ENCODE assay signal across 9 cellular contexts in genomic region chr20:48697845-48698491, GRCh38.
A peak's percentile ranks its signal among the peaks of the same experiment; 100 is the strongest.
DNase-seq lines count a peak whose midpoint lies in the region; FAIRE-seq and TF ChIP-seq lines count a peak whose summit lies in the region.
"Had no signal": no experiment of that assay in that cellular context is flagged by ENCODE, and none has a peak within 500 bp of the region (broad histone marks: within the 10 kb centered on the region; RNA-seq: fewer than 3 reads in every experiment).

No MANE protein-coding gene starts in this region.

- no peak for FAIRE-seq in RCC 7860 (lab: Jason Lieb, UNC)
- FAIRE-seq: frontal cortex had no signal

- H3K27me3 Mint-ChIP-seq in HFFc6 (ENCODE audit: insufficient read depth): peaks cover 3% of the 10 kb centered on the region
- peaks cover 2% of the 10 kb centered on the region for H3K27me3 Mint-ChIP-seq in neural progenitor cell (ENCODE audit: insufficient read depth, low read depth)
- H3K27me3 Mint-ChIP-seq in progenitor cell of endocrine pancreas: no peaks in the 10 kb centered on the region

- H3K79me2 ChIP-seq in neural progenitor cell (ENCODE audit: low read depth) (no peaks in the 10 kb centered on the region), MM.1S (ENCODE audit: low read length) (no peaks in the 10 kb centered on the region)

- no peak overlapping the region for H3K27ac ChIP-seq in neural progenitor cell
- H3K27ac ChIP-seq in MM.1S (ENCODE audit: low read length): no peak overlapping the region

- H3K9me3 Mint-ChIP-seq in HFFc6: no peaks in the 10 kb centered on the region
- H3K9me3 Mint-ChIP-seq in neural progenitor cell: no peaks in the 10 kb centered on the region
- H3K9me3 Mint-ChIP-seq in progenitor cell of endocrine pancreas (ENCODE audit: low read depth): no peaks in the 10 kb centered on the region

- no peaks in the 10 kb centered on the region for H3F3A ChIP-seq in neural progenitor cell (ENCODE audit: low read depth)
- no peaks in the 10 kb centered on the region for H3F3A ChIP-seq in MM.1S (ENCODE audit: insufficient read depth, low read length)

- H3K36me3 ChIP-seq in neural progenitor cell (no peaks in the 10 kb centered on the region), MM.1S (replicated peaks; ENCODE audit: insufficient read depth, low read length) (no peaks in the 10 kb centered on the region)

- no peak for TF ChIP-seq CTCF in HFFc6 (IDR thresholded peaks at IDR 0.05)
- TF ChIP-seq CTCF in epithelial cell of esophagus (IDR thresholded peaks at IDR 0.05; ENCODE audit: insufficient read depth, low read depth, low read length, missing control alignments): no peak
- no peak for TF ChIP-seq CTCF in neural progenitor cell (IDR thresholded peaks at IDR 0.05)
- TF ChIP-seq CTCF in MM.1S (IDR thresholded peaks at IDR 0.05; ENCODE audit: low read length): no peak
- TF ChIP-seq CTCF in progenitor cell of endocrine pancreas (IDR thresholded peaks at IDR 0.05; ENCODE audit: unreplicated experiment): no peak

- H2AFZ ChIP-seq in neural progenitor cell (replicated peaks) (no peak overlapping the region), MM.1S (ENCODE audit: low read length) (no peak overlapping the region)

- H3K27me3 ChIP-seq in neural progenitor cell: no peaks in the 10 kb centered on the region
- H3K27me3 ChIP-seq in MM.1S (replicated peaks; ENCODE audit: insufficient read depth, low read length): no peaks in the 10 kb centered on the region

- H3K4me1 Mint-ChIP-seq in HFFc6 (ENCODE audit: low read depth) (peaks cover 17% of the 10 kb centered on the region), neural progenitor cell (no peaks in the 10 kb centered on the region), progenitor cell of endocrine pancreas (ENCODE audit: low read depth) (peaks cover 5% of the 10 kb centered on the region)

- H3K36me3 Mint-ChIP-seq in HFFc6 (ENCODE audit: low read depth): no peaks in the 10 kb centered on the region
- H3K36me3 Mint-ChIP-seq in neural progenitor cell: peaks cover 35% of the 10 kb centered on the region
- H3K36me3 Mint-ChIP-seq in progenitor cell of endocrine pancreas (ENCODE audit: insufficient read depth): no peaks in the 10 kb centered on the region

- H3K9ac ChIP-seq in neural progenitor cell (no peak overlapping the region), MM.1S (ENCODE audit: low read length) (no peak overlapping the region)

- H3K4me1 ChIP-seq in neural progenitor cell (no peaks in the 10 kb centered on the region), MM.1S (ENCODE audit: low read length) (no peaks in the 10 kb centered on the region)

- H3K4me2 ChIP-seq in neural progenitor cell (no peak overlapping the region), MM.1S (ENCODE audit: low read depth, low read length) (no peak overlapping the region)

- no peaks in the 10 kb centered on the region for H3K9me2 ChIP-seq in MM.1S (replicated peaks; ENCODE audit: insufficient read depth, low read length)

- DNase-seq in HFFc6 (peak; percentile 58), RCC 7860 (ENCODE audit: low spot score) (peak; percentile 25), epithelial cell of esophagus (ENCODE audit: low read depth) (peak; percentile 75), neural progenitor cell (ENCODE audit: low spot score) (no peak), MM.1S (no peak), ecto neural progenitor cell (ENCODE audit: low spot score) (no peak), NCI-H1436 treated with DMSO at 0.1 percent for 48 hours (lab: John Stamatoyannopoulos, UW) (no peak), progenitor cell of endocrine pancreas (ENCODE audit: low spot score, unreplicated experiment) (no peak)

- H3K4me3 ChIP-seq in epithelial cell of esophagus (ENCODE audit: low read length) (no peak overlapping the region), neural progenitor cell (no peak overlapping the region), MM.1S (ENCODE audit: low read length) (no peak overlapping the region)

- H3K27ac Mint-ChIP-seq in HFFc6: no peak overlapping the region
- H3K27ac Mint-ChIP-seq in neural progenitor cell: peak overlapping the region; percentile 42
- H3K27ac Mint-ChIP-seq in progenitor cell of endocrine pancreas: no peak overlapping the region

- H3K4me3 Mint-ChIP-seq in HFFc6 (no peak overlapping the region), neural progenitor cell (no peak overlapping the region), progenitor cell of endocrine pancreas (ENCODE audit: low read depth) (no peak overlapping the region)

- H4K20me1 ChIP-seq in neural progenitor cell (ENCODE audit: low read depth) (no peaks in the 10 kb centered on the region), MM.1S (ENCODE audit: insufficient read depth, low read length) (no peaks in the 10 kb centered on the region)

- no peaks in the 10 kb centered on the region for H3K9me3 ChIP-seq in neural progenitor cell (ENCODE audit: low read depth)
- H3K9me3 ChIP-seq in MM.1S (replicated peaks; ENCODE audit: insufficient read depth, low read length): no peaks in the 10 kb centered on the region

Comparison
In these comparisons a context has a peak if more than half of its experiments do, and no peak if none do; other contexts are left out.
1. DNase-seq: peak in HFFc6 (single experiment), RCC 7860 (single experiment) and epithelial cell of esophagus (single experiment); none in neural progenitor cell (single experiment), MM.1S (single experiment), ecto neural progenitor cell (single experiment), NCI-H1436 treated with DMSO at 0.1 percent for 48 hours (single experiment) and progenitor cell of endocrine pancreas (single experiment).